ENCODE assay signal across 8 cellular contexts in genomic region chr11:65574963-65575567, GRCh38. TPM values are rescaled to one million over a fixed set of nuclear protein-coding genes. Genes with fewer than 3 reads are reported as not detected.
DNase-seq lines count a peak whose midpoint lies in the region; ATAC-seq and TF ChIP-seq lines count a peak whose summit lies in the region.

No MANE protein-coding gene starts in this region.

- peak overlapping the region; percentile 80 to 92 (median 84) for H3K4me3 ChIP-seq in esophagus squamous epithelium

- H3K9me3 Mint-ChIP-seq in T-helper 1 cell treated with Interleukin-12 subunit alpha and Interleukin-12 subunit beta and Interleukin-4 antibody, amounts not matched to agents 30 μg/mL and 1 μg/mL, for 36 hours, result no peaks in the 10 kb centered on the region
- H3K9me3 Mint-ChIP-seq in progenitor cell of endocrine pancreas (ENCODE audit: low read depth), result no peaks in the 10 kb centered on the region

- H3K4me1 Mint-ChIP-seq in T-helper 1 cell treated with Interleukin-12 subunit alpha and Interleukin-12 subunit beta and Interleukin-4 antibody, amounts not matched to agents 30 μg/mL and 1 μg/mL, for 36 hours (ENCODE audit: low read depth), result peaks cover 44% of the 10 kb centered on the region
- H3K4me1 Mint-ChIP-seq in progenitor cell of endocrine pancreas (ENCODE audit: low read depth), result peaks cover 26% of the 10 kb centered on the region

- ATAC-seq in SK-N-SH treated with all-trans-retinoic acid at 6 μM for 48 hours (no peak), GM21786 (IDR thresholded peaks at IDR 0.05; ENCODE audit: unreplicated experiment) (no peak), HG03442 (IDR thresholded peaks at IDR 0.05; ENCODE audit: unreplicated experiment) (no peak), HG03159 (IDR thresholded peaks at IDR 0.05; ENCODE audit: unreplicated experiment) (no peak)

- H3K4me1 ChIP-seq in esophagus squamous epithelium, result peaks cover 48 to 87% (median 63%) of the 10 kb centered on the region in 3 donors

- H3K27me3 ChIP-seq in esophagus squamous epithelium, result no peaks in the 10 kb centered on the region

- no peak for DNase-seq in T-helper 1 cell
- DNase-seq in esophagus squamous epithelium (lab: John Stamatoyannopoulos, UW), result no peak
- no peak for DNase-seq in progenitor cell of endocrine pancreas (ENCODE audit: low spot score, unreplicated experiment)

- 9 to 18% methylated on average over 3 to 11 of the region's 19 CpGs for WGBS in esophagus squamous epithelium, 2 donors

- no peaks in the 10 kb centered on the region for H3K9me3 ChIP-seq in esophagus squamous epithelium

- H3K36me3 Mint-ChIP-seq in T-helper 1 cell treated with Interleukin-12 subunit alpha and Interleukin-12 subunit beta and Interleukin-4 antibody, amounts not matched to agents 30 μg/mL and 1 μg/mL, for 36 hours (ENCODE audit: low read depth), result peaks cover 26% of the 10 kb centered on the region
- H3K36me3 Mint-ChIP-seq in progenitor cell of endocrine pancreas (ENCODE audit: insufficient read depth), result peaks cover 2% of the 10 kb centered on the region

- TF ChIP-seq CTCF in esophagus squamous epithelium (IDR thresholded peaks at IDR 0.05) (no peak), progenitor cell of endocrine pancreas (IDR thresholded peaks at IDR 0.05; ENCODE audit: unreplicated experiment) (no peak)

- peaks cover 6 to 24% (median 7%) of the 10 kb centered on the region in 3 donors for H3K36me3 ChIP-seq in esophagus squamous epithelium

- no peak for TF ChIP-seq POLR2A in esophagus squamous epithelium (IDR thresholded peaks at IDR 0.05)

- H3K27me3 Mint-ChIP-seq in T-helper 1 cell treated with Interleukin-12 subunit alpha and Interleukin-12 subunit beta and Interleukin-4 antibody, amounts not matched to agents 30 μg/mL and 1 μg/mL, for 36 hours (ENCODE audit: low read depth), result no peaks in the 10 kb centered on the region
- H3K27me3 Mint-ChIP-seq in progenitor cell of endocrine pancreas, result peaks cover 27% of the 10 kb centered on the region

- peak overlapping the region; percentile 96 to 99 (median 98) for H3K27ac ChIP-seq in esophagus squamous epithelium

- peak overlapping the region; percentile 87 for H3K4me3 Mint-ChIP-seq in T-helper 1 cell treated with Interleukin-12 subunit alpha and Interleukin-12 subunit beta and Interleukin-4 antibody, amounts not matched to agents 30 μg/mL and 1 μg/mL, for 36 hours
- peak overlapping the region; percentile 69 for H3K4me3 Mint-ChIP-seq in progenitor cell of endocrine pancreas (ENCODE audit: low read depth)

- peak overlapping the region; percentile 91 for H3K27ac Mint-ChIP-seq in T-helper 1 cell treated with Interleukin-12 subunit alpha and Interleukin-12 subunit beta and Interleukin-4 antibody, amounts not matched to agents 30 μg/mL and 1 μg/mL, for 36 hours
- peak overlapping the region; percentile 56 for H3K27ac Mint-ChIP-seq in progenitor cell of endocrine pancreas

- intact Hi-C loops in esophagus squamous epithelium (cut with DNase I), result loop anchor here (5.0 kb wide), 1 partner anchor 38 kb away; no protein-coding TSS in a partner anchor

TF ChIP-seq in SK-N-SH treated with all-trans-retinoic acid at 6 μM for 48 hours, 23 proteins besides CTCF, POLR2A, EP300 and RAD21:
- TF ChIP-seq TCF4 (CRISPR knock-in tag; IDR thresholded peaks at IDR 0.05; ENCODE audit: borderline replicate concordance) (no peak), ARNTL (CRISPR knock-in tag; IDR thresholded peaks at IDR 0.05; ENCODE audit: borderline replicate concordance, low read depth) (no peak), TOX (CRISPR knock-in tag; IDR thresholded peaks at IDR 0.05; ENCODE audit: borderline replicate concordance) (no peak), TSHZ2 (CRISPR knock-in tag; IDR thresholded peaks at IDR 0.05) (no peak)
- TF ChIP-seq, protein P1, sequence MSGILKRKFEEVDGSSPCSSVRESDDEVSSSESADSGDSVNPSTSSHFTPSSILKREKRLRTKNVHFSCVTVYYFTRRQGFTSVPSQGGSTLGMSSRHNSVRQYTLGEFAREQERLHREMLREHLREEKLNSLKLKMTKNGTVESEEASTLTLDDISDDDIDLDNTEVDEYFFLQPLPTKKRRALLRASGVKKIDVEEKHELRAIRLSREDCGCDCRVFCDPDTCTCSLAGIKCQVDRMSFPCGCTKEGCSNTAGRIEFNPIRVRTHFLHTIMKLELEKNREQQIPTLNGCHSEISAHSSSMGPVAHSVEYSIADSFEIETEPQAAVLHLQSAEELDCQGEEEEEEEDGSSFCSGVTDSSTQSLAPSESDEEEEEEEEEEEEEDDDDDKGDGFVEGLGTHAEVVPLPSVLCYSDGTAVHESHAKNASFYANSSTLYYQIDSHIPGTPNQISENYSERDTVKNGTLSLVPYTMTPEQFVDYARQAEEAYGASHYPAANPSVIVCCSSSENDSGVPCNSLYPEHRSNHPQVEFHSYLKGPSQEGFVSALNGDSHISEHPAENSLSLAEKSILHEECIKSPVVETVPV (CRISPR knock-in tag; IDR thresholded peaks at IDR 0.05), result peak; percentile 64; the same call in 1 of the 2 replicates
TF ChIP-seq in SK-N-SH treated with all-trans-retinoic acid at 6 μM for 48 hours: peak in this region for 1.

RNA-seq across cellular contexts. Expression of gene EHBP1L1, which starts 0.8 kb away (rescaled TPM):
- 100 to 1,000 TPM in 1 of 4 donors, 10 to 100 TPM in 3; 46.5 to 101 (median 87.4) TPM for total RNA-seq in esophagus squamous epithelium
- 13.0 and 15.2 TPM in 2 replicates for total RNA-seq in progenitor cell of endocrine pancreas

RNA-seq across cellular contexts. Expression of gene FAM89B, which starts 2.7 kb away (rescaled TPM):
- 10 to 100 TPM; 12.0 to 44.1 (median 23.9) TPM for total RNA-seq in esophagus squamous epithelium
- total RNA-seq in progenitor cell of endocrine pancreas, result 62.5 and 65.0 TPM in 2 replicates

RNA-seq across cellular contexts. Expression of gene ZNRD2, which starts 4.8 kb away (rescaled TPM):
- 10 to 100 TPM; 33.2 to 48.0 (median 40.0) TPM for total RNA-seq in esophagus squamous epithelium
- total RNA-seq in progenitor cell of endocrine pancreas, result 25.3 and 25.9 TPM in 2 replicates

RNA-seq across cellular contexts. Expression of gene LTBP3, which starts 16.9 kb away (rescaled TPM):
- total RNA-seq in esophagus squamous epithelium, result 10 to 100 TPM; 28.1 to 87.5 (median 54.0) TPM
- 55.3 and 57.7 TPM in 2 replicates for total RNA-seq in progenitor cell of endocrine pancreas

RNA-seq across cellular contexts. Expression of gene KCNK7, which starts 20.5 kb away (rescaled TPM):
- 10 to 100 TPM in 3 of 4 donors, 1 to 10 TPM in 1; 5.5 to 22.5 (median 15.2) TPM for total RNA-seq in esophagus squamous epithelium
- 0.95 and 1.7 TPM in 2 replicates for total RNA-seq in progenitor cell of endocrine pancreas
